In genomic region chr15:57018151-57018550, GRCh38 we compare ENCODE assay signal across 20 cellular contexts.
"Had no signal": no experiment of that assay in that cellular context is flagged by ENCODE, and none has a peak within 500 bp of the region (broad histone marks: within the 10 kb centered on the region; RNA-seq: fewer than 3 reads in every experiment).

No MANE protein-coding gene starts in this region.

- H3K4me3 Mint-ChIP-seq: activated CD4-positive, alpha-beta T cell treated with anti-CD3 and anti-CD28 coated beads, Interleukin-2, amount 10 ng/mL, durations not matched to agents 7 days and 5 days; activated CD8-positive, alpha-beta T cell treated with anti-CD3 and anti-CD28 coated beads, Interleukin-2, amount 10 ng/mL, durations not matched to agents 7 days and 5 days; activated naive CD8-positive, alpha-beta T cell treated with anti-CD3 and anti-CD28 coated beads, Interleukin-2, amount 10 ng/mL, durations not matched to agents 7 days and 5 days; activated T-cell treated with anti-CD3 and anti-CD28 coated beads, Interleukin-2, amount 50 U/mL, for 24 hours; endodermal cell; naive thymus-derived CD8-positive, alpha-beta T cell had no signal

- H3K27me3 Mint-ChIP-seq: activated CD4-positive, alpha-beta T cell treated with anti-CD3 and anti-CD28 coated beads, Interleukin-2, amount 10 ng/mL, durations not matched to agents 7 days and 5 days; activated naive CD8-positive, alpha-beta T cell treated with anti-CD3 and anti-CD28 coated beads, Interleukin-2, amount 10 ng/mL, durations not matched to agents 7 days and 5 days; activated T-cell treated with anti-CD3 and anti-CD28 coated beads, Interleukin-2, amount 50 U/mL, for 24 hours; naive thymus-derived CD8-positive, alpha-beta T cell had no signal

- H3K27ac Mint-ChIP-seq: activated CD4-positive, alpha-beta T cell treated with anti-CD3 and anti-CD28 coated beads, Interleukin-2, amount 10 ng/mL, durations not matched to agents 7 days and 5 days; activated CD8-positive, alpha-beta T cell treated with anti-CD3 and anti-CD28 coated beads, Interleukin-2, amount 10 ng/mL, durations not matched to agents 7 days and 5 days; activated naive CD8-positive, alpha-beta T cell treated with anti-CD3 and anti-CD28 coated beads, Interleukin-2, amount 10 ng/mL, durations not matched to agents 7 days and 5 days; activated T-cell treated with anti-CD3 and anti-CD28 coated beads, Interleukin-2, amount 50 U/mL, for 24 hours; activated T-helper 2 cell treated with anti-CD3 and anti-CD28 coated beads, Interferon-gamma antibody, Interleukin-2, Interleukin-4, amounts not matched to agents 10 μg/mL and 5 μg/mL and 100 μg/mL, durations not matched to agents 14 hours and 24 hours and 36 hours had no signal

- H3K27me3 ChIP-seq: body of pancreas, tibial nerve, uterus had no signal

- H3K36me3 ChIP-seq: left ventricle myocardium inferior, tibial nerve, uterus had no signal

- ATAC-seq: activated CD4-positive, CD25-positive, alpha-beta regulatory T cell treated with anti-CD3 and anti-CD28 coated beads, Interleukin-2, amount 50 U/mL, for 24 hours; activated CD8-positive, alpha-beta T cell treated with anti-CD3 and anti-CD28 coated beads, Interleukin-2, amount 10 ng/mL, durations not matched to agents 7 days and 5 days; body of pancreas; naive thymus-derived CD8-positive, alpha-beta T cell had no signal

- H3K4me1 ChIP-seq: uterus had no signal

- DNase-seq: activated CD4-positive, alpha-beta T cell treated with anti-CD3 and anti-CD28 coated beads, Interleukin-2, amount 10 ng/mL, durations not matched to agents 7 days and 5 days; activated CD8-positive, alpha-beta T cell treated with anti-CD3 and anti-CD28 coated beads, Interleukin-2, amount 10 ng/mL, durations not matched to agents 7 days and 5 days; activated naive CD4-positive, alpha-beta T cell treated with Interleukin-2 at 50 U/mL for 16 hours; activated naive CD8-positive, alpha-beta T cell treated with anti-CD3 and anti-CD28 coated beads, Interleukin-2, amount 10 ng/mL, durations not matched to agents 7 days and 5 days; activated T-cell treated with anti-CD3 and anti-CD28 coated beads, Interleukin-2, amount 50 U/mL, for 24 hours; amygdala; body of pancreas; endodermal cell; head of caudate nucleus; left ventricle myocardium inferior; naive thymus-derived CD8-positive, alpha-beta T cell; nucleus accumbens; retina; stimulated activated CD8-positive, alpha-beta memory T cell treated with anti-CD3 and anti-CD28 coated beads, Interleukin-4, amount 100 ng/mL, for 48 hours; stimulated activated naive CD4-positive, alpha-beta T cell; T1000; uterus had no signal

- H3K9me3 ChIP-seq: body of pancreas, left ventricle myocardium inferior, tibial nerve, uterus had no signal

- H3K4me3 ChIP-seq: body of pancreas, left ventricle myocardium inferior, tibial nerve, uterus had no signal

- H3K27ac ChIP-seq: body of pancreas had no signal
